Comparison of ENCODE assay signal across 11 cellular contexts in genomic region chr6:35599761-35600658, GRCh38.
DNase-seq lines count a peak whose midpoint lies in the region; ATAC-seq and TF ChIP-seq lines count a peak whose summit lies in the region.
"Had no signal": no experiment of that assay in that cellular context is flagged by ENCODE, and none has a peak within 500 bp of the region (broad histone marks: within the 10 kb centered on the region; RNA-seq: fewer than 3 reads in every experiment).

No MANE protein-coding gene starts in this region.

- peaks cover 2 to 36% (median 26%) of the 10 kb centered on the region in 4 donors for H3K4me1 ChIP-seq in liver (ENCODE audit: control insufficient read depth in 4 of 4, insufficient read depth in 4 of 4, low read length in 3 of 4)

- peaks cover 20% of the 10 kb centered on the region for H3K36me3 Mint-ChIP-seq in T-helper 1 cell treated with Interleukin-12 subunit alpha and Interleukin-12 subunit beta and Interleukin-4 antibody, amounts not matched to agents 30 μg/mL and 1 μg/mL, for 36 hours (ENCODE audit: low read depth)
- H3K36me3 Mint-ChIP-seq in activated naive CD8-positive, alpha-beta T cell treated with anti-CD3 and anti-CD28 coated beads, Interleukin-2, amount 50 U/mL, for 24 hours (ENCODE audit: low read depth), result peaks cover 27% of the 10 kb centered on the region
- no peaks in the 10 kb centered on the region for H3K36me3 Mint-ChIP-seq in glutamatergic neuron (ENCODE audit: unreplicated experiment)

- peak overlapping the region; percentile 76 for H3K4me3 Mint-ChIP-seq in T-helper 1 cell treated with Interleukin-12 subunit alpha and Interleukin-12 subunit beta and Interleukin-4 antibody, amounts not matched to agents 30 μg/mL and 1 μg/mL, for 36 hours
- H3K4me3 Mint-ChIP-seq in activated naive CD8-positive, alpha-beta T cell treated with anti-CD3 and anti-CD28 coated beads, Interleukin-2, amount 50 U/mL, for 24 hours, result peak overlapping the region; percentile 26
- no peak overlapping the region for H3K4me3 Mint-ChIP-seq in glutamatergic neuron (ENCODE audit: unreplicated experiment)

- H3K27me3 Mint-ChIP-seq in T-helper 1 cell treated with Interleukin-12 subunit alpha and Interleukin-12 subunit beta and Interleukin-4 antibody, amounts not matched to agents 30 μg/mL and 1 μg/mL, for 36 hours (ENCODE audit: low read depth), result no peaks in the 10 kb centered on the region
- H3K27me3 Mint-ChIP-seq in activated naive CD8-positive, alpha-beta T cell treated with anti-CD3 and anti-CD28 coated beads, Interleukin-2, amount 50 U/mL, for 24 hours, result no peaks in the 10 kb centered on the region
- peaks cover 3% of the 10 kb centered on the region for H3K27me3 Mint-ChIP-seq in glutamatergic neuron (ENCODE audit: unreplicated experiment)

- TF ChIP-seq CTCF in liver (IDR thresholded peaks at IDR 0.05; ENCODE audit: low read depth, low read length, missing input control) (no peak), GM10248 (IDR thresholded peaks at IDR 0.05; ENCODE audit: control extremely low read depth, extremely low read depth, low read depth, missing control alignments) (no peak), glutamatergic neuron (IDR thresholded peaks at IDR 0.05; ENCODE audit: partially characterized antibody, unreplicated experiment) (no peak)

- H3K36me3 ChIP-seq in liver (ENCODE audit: control insufficient read depth in 4 of 4, insufficient read depth in 3 of 4, low read depth in 1 of 4, low read length in 3 of 4) (peaks cover 8 to 20% (median 12%) of the 10 kb centered on the region in 4 donors), H7 (replicated peaks; ENCODE audit: control insufficient read depth, insufficient read depth, low read length) (peaks cover 2% of the 10 kb centered on the region)

- CTCF ChIA-PET in GM10248 (lab: Yijun Ruan, JAX), result interaction anchor here (1.4 to 5.6 kb wide), 5 partner anchors 10 to 138 kb away, joined by 4 to 37 read pairs (median 22); partner anchors contain the start of gene ARMC12

- no peaks in the 10 kb centered on the region for H3K9me3 Mint-ChIP-seq in T-helper 1 cell treated with Interleukin-12 subunit alpha and Interleukin-12 subunit beta and Interleukin-4 antibody, amounts not matched to agents 30 μg/mL and 1 μg/mL, for 36 hours
- H3K9me3 Mint-ChIP-seq in activated naive CD8-positive, alpha-beta T cell treated with anti-CD3 and anti-CD28 coated beads, Interleukin-2, amount 50 U/mL, for 24 hours, result no peaks in the 10 kb centered on the region
- no peaks in the 10 kb centered on the region for H3K9me3 Mint-ChIP-seq in glutamatergic neuron (ENCODE audit: unreplicated experiment)

- POLR2A ChIA-PET in GM10248 (lab: Yijun Ruan, JAX), result no interaction called here

- peaks cover 58% of the 10 kb centered on the region for H3K4me1 Mint-ChIP-seq in T-helper 1 cell treated with Interleukin-12 subunit alpha and Interleukin-12 subunit beta and Interleukin-4 antibody, amounts not matched to agents 30 μg/mL and 1 μg/mL, for 36 hours (ENCODE audit: low read depth)
- H3K4me1 Mint-ChIP-seq in activated naive CD8-positive, alpha-beta T cell treated with anti-CD3 and anti-CD28 coated beads, Interleukin-2, amount 50 U/mL, for 24 hours, result peaks cover 80% of the 10 kb centered on the region
- peaks cover 10% of the 10 kb centered on the region for H3K4me1 Mint-ChIP-seq in glutamatergic neuron (ENCODE audit: low read depth, unreplicated experiment)

- peak overlapping the region; percentile 89 to 92 for H3K27ac ChIP-seq in liver (ENCODE audit: low read depth in 1 of 2, low read length in 2 of 2)
- H3K27ac ChIP-seq in substantia nigra (ENCODE audit: low read depth, low read length, poor library complexity, severe bottlenecking), result peak overlapping the region; percentile 89

- DNase-seq in T-helper 1 cell, result no peak
- DNase-seq in activated naive CD8-positive, alpha-beta T cell treated with anti-CD3 and anti-CD28 coated beads, Interleukin-2, amount 50 U/mL, for 24 hours, result no peak
- DNase-seq in substantia nigra (lab: John Stamatoyannopoulos, UW), result no peak
- no peak for DNase-seq in GM10248 (ENCODE audit: extremely low spot score)
- no peak for DNase-seq in H7
- no peak for DNase-seq in glutamatergic neuron
- DNase-seq: activated CD8-positive, alpha-beta memory T cell treated with anti-CD3 and anti-CD28 coated beads for 24 hours; NCI-H774; pancreas had no signal

- ATAC-seq in activated naive CD8-positive, alpha-beta T cell treated with anti-CD3 and anti-CD28 coated beads, Interleukin-2, amount 50 U/mL, for 24 hours, result peak; percentile 63
- ATAC-seq: pancreas had no signal

- peak overlapping the region; percentile 93 for H3K27ac Mint-ChIP-seq in T-helper 1 cell treated with Interleukin-12 subunit alpha and Interleukin-12 subunit beta and Interleukin-4 antibody, amounts not matched to agents 30 μg/mL and 1 μg/mL, for 36 hours
- H3K27ac Mint-ChIP-seq in activated naive CD8-positive, alpha-beta T cell treated with anti-CD3 and anti-CD28 coated beads, Interleukin-2, amount 50 U/mL, for 24 hours, result peak overlapping the region; percentile 78
- no peak overlapping the region for H3K27ac Mint-ChIP-seq in glutamatergic neuron (ENCODE audit: unreplicated experiment)

- H3K9ac ChIP-seq in liver (ENCODE audit: low read depth in 1 of 2, low read length in 2 of 2), result peak overlapping the region in 1 of 2 donors; percentile 70

- H3K4me3 ChIP-seq in liver (ENCODE audit: low read depth in 1 of 3, low read length in 3 of 3) (no peak overlapping the region), H7 (ENCODE audit: insufficient read depth, low read depth, low read length) (no peak overlapping the region)
- H3K4me3 ChIP-seq: pancreas had no signal

- TF ChIP-seq RAD21 in liver (IDR thresholded peaks at IDR 0.05), result no peak

- H3K27me3 ChIP-seq in liver (ENCODE audit: control insufficient read depth in 4 of 4, insufficient read depth in 4 of 4, low read length in 3 of 4), result no peaks in the 10 kb centered on the region
- H3K27me3 ChIP-seq in H7 (ENCODE audit: control insufficient read depth, insufficient read depth, low read length), result no peaks in the 10 kb centered on the region
- H3K27me3 ChIP-seq: pancreas had no signal

- H3K9me3 ChIP-seq in liver (ENCODE audit: control insufficient read depth in 4 of 4, low read length in 3 of 4), result no peaks in the 10 kb centered on the region
- H3K9me3 ChIP-seq: pancreas had no signal

- WGBS in liver, result 86% methylated on average over 8 of the region's 8 CpGs

TF ChIP-seq in liver, 16 proteins besides CTCF, POLR2A, EP300 and RAD21 (continues in another document):
- no peak for TF ChIP-seq SP1 (IDR thresholded peaks at IDR 0.05)
- TF ChIP-seq ZBTB33 (IDR thresholded peaks at IDR 0.05), result no peak
- no peak for TF ChIP-seq JUND (IDR thresholded peaks at IDR 0.05)
- TF ChIP-seq REST (IDR thresholded peaks at IDR 0.05), result no peak
- no peak for TF ChIP-seq NR2F2 (IDR thresholded peaks at IDR 0.05)
- no peak for TF ChIP-seq RXRA (IDR thresholded peaks at IDR 0.05)
- TF ChIP-seq FOXA2 (IDR thresholded peaks at IDR 0.05), result no peak
- TF ChIP-seq MAX (IDR thresholded peaks at IDR 0.05), result no peak
- no peak for TF ChIP-seq HNF4A (conservative IDR thresholded peaks at IDR 0.05)
- TF ChIP-seq EGR1 (IDR thresholded peaks at IDR 0.05; ENCODE audit: low read depth in 2 of 2), result no peak
- TF ChIP-seq ATF3 (IDR thresholded peaks at IDR 0.05), result no peak
- TF ChIP-seq FOXA1 (IDR thresholded peaks at IDR 0.05), result no peak
- no peak for TF ChIP-seq TAF1 (conservative IDR thresholded peaks at IDR 0.05)
